In genomic region chr12:118981285-118982201, GRCh38 we compare ENCODE assay signal across 10 cellular contexts. TPM values are rescaled to one million over a fixed set of nuclear protein-coding genes. Genes with fewer than 3 reads are reported as not detected.
DNase-seq lines count a peak whose midpoint lies in the region; ATAC-seq, FAIRE-seq and TF ChIP-seq lines count a peak whose summit lies in the region.
"Had no signal": no experiment of that assay in that cellular context is flagged by ENCODE, and none has a peak within 500 bp of the region (broad histone marks: within the 10 kb centered on the region; RNA-seq: fewer than 3 reads in every experiment).

Gene SRRM4 (plus strand): TSS chr12:118981541. CDS start chr12:118981883, 342 bp downstream.

- H3K4me1 Mint-ChIP-seq in osteocyte (ENCODE audit: unreplicated experiment), result no peaks in the 10 kb centered on the region
- H3K4me1 Mint-ChIP-seq: CD4-positive, alpha-beta memory T cell had no signal

- TF ChIP-seq POLR2A in A549 (IDR thresholded peaks at IDR 0.05; ENCODE audit: low read length) (no peak), suprapubic skin (IDR thresholded peaks at IDR 0.05) (no peak)

- no peak within 1 kb of the TSS; the same call in 2 of the 3 replicates for H3K4me2 ChIP-seq in A549

- H3K4me3 ChIP-seq in A549, result no peak within 1 kb of the TSS
- H3K4me3 ChIP-seq in iPS-11a (ENCODE audit: low read depth, low read length), result peak within 1 kb of the TSS; percentile 75
- no peak within 1 kb of the TSS for H3K4me3 ChIP-seq in suprapubic skin
- H3K4me3 ChIP-seq: SJSA1 had no signal

- H3K36me3 ChIP-seq in suprapubic skin, result no peaks in the 10 kb centered on the region
- H3K36me3 ChIP-seq: SJSA1 had no signal

- CTCF ChIA-PET in A549 (lab: Yijun Ruan, JAX), result interaction anchor here (1.3 kb wide), 1 partner anchor 431 kb away, joined by 4 read pairs; no protein-coding TSS in a partner anchor

- 14% methylated on average over 39 of the region's 64 CpGs for WGBS in A549 (ENCODE audit: missing lambda C conversion rate)
- WGBS in suprapubic skin, result 2% methylated on average over 26 of the region's 64 CpGs

- FAIRE-seq in A549 (lab: Jason Lieb, UNC), result no peak

- H3K4me1 ChIP-seq in A549 (no peaks in the 10 kb centered on the region), suprapubic skin (peaks cover 11% of the 10 kb centered on the region)
- H3K4me1 ChIP-seq: SJSA1 had no signal

- H3K9me3 Mint-ChIP-seq in osteocyte (ENCODE audit: unreplicated experiment), result peaks cover 4% of the 10 kb centered on the region

- ATAC-seq in A549 (peak in 1 of 2 experiments; percentile 25; a peak in 1 of 6 replicates), HG02970 (IDR thresholded peaks at IDR 0.05; ENCODE audit: low FRiP score, unreplicated experiment) (no peak)

- H3K27ac Mint-ChIP-seq in osteocyte (ENCODE audit: unreplicated experiment), result no peak within 1 kb of the TSS

- no peaks in the 10 kb centered on the region for H3K9me3 ChIP-seq in A549
- H3K9me3 ChIP-seq in suprapubic skin, result no peaks in the 10 kb centered on the region
- H3K9me3 ChIP-seq: SJSA1 had no signal

- DNase-seq in A549 (ENCODE audit: low read depth in 1 of 2, low spot score in 1 of 2) (no peak), KBM-7 (peak; percentile 4), SHP77 treated with DMSO at 0.1 percent for 48 hours (lab: John Stamatoyannopoulos, UW) (peak; percentile 93), T-helper 1 cell (no peak), osteocyte (ENCODE audit: extremely low spot score, unreplicated experiment) (no peak), suprapubic skin (ENCODE audit: low spot score in 2 of 2) (no peak)
- DNase-seq: CD4-positive, alpha-beta memory T cell had no signal

- no peaks in the 10 kb centered on the region for H3K36me3 Mint-ChIP-seq in osteocyte (ENCODE audit: unreplicated experiment)
- H3K36me3 Mint-ChIP-seq: CD4-positive, alpha-beta memory T cell had no signal

- H3K4me3 Mint-ChIP-seq in osteocyte (ENCODE audit: unreplicated experiment), result no peak within 1 kb of the TSS

- TF ChIP-seq EP300 in A549 (IDR thresholded peaks at IDR 0.05) (no peak), suprapubic skin (IDR thresholded peaks at IDR 0.05) (no peak)

- TF ChIP-seq RAD21 in A549 (conservative IDR thresholded peaks at IDR 0.05 in 1 of 2, IDR thresholded peaks at IDR 0.05 in 1 of 2), result no peak

- TF ChIP-seq CTCF in A549 (IDR thresholded peaks at IDR 0.05) (no peak), osteocyte (IDR thresholded peaks at IDR 0.05) (no peak), suprapubic skin (IDR thresholded peaks at IDR 0.05) (no peak)

- no peak within 1 kb of the TSS for H3K27ac ChIP-seq in A549
- no peak within 1 kb of the TSS for H3K27ac ChIP-seq in suprapubic skin
- H3K27ac ChIP-seq: SJSA1 had no signal

- H3K27me3 Mint-ChIP-seq in osteocyte (ENCODE audit: unreplicated experiment), result peaks cover 19% of the 10 kb centered on the region

- peaks cover 54% of the 10 kb centered on the region for H3K27me3 ChIP-seq in suprapubic skin
- H3K27me3 ChIP-seq: SJSA1 had no signal

- POLR2A ChIA-PET in A549 (lab: Yijun Ruan, JAX), result no interaction called here

- in situ Hi-C loops in KBM-7 (cut with MboI; ENCODE audit: low pct_unique_long_range_greater_than_20kb, low sequenced_read_pairs), result no loop called here

TF ChIP-seq in A549, 52 proteins besides CTCF, POLR2A, EP300 and RAD21:
- TF ChIP-seq REST (IDR thresholded peaks at IDR 0.05), result peak; percentile 86
- TF ChIP-seq FOSB (CRISPR knock-in tag; IDR thresholded peaks at IDR 0.05), result no peak
- no peak for TF ChIP-seq RFX5 (IDR thresholded peaks at IDR 0.05)

RNA-seq across cellular contexts. Expression of gene SRRM4, which starts in this region (rescaled TPM):
- polyA plus RNA-seq in A549 (2011; rRNA removed), result not detected in 2 replicates
- not detected in 2 replicates for polyA plus RNA-seq in A549 (2012; cell fraction: cytosol; rRNA removed)
- polyA plus RNA-seq in A549 (2012; cell fraction: nucleus; rRNA removed), result not detected in 2 replicates
- polyA plus RNA-seq in A549 (2017; fragmentation: RNase III; extraction: RNeasy Plus Mini Kit Qiagen cat#74134 plus additional on column Dnase treatment), result not detected in 3 replicates
- polyA minus RNA-seq in A549 (2011; rRNA and poly(A)+ RNA removed), result 0.04 TPM in 1 of 2 replicates, not detected in the other
- not detected in 2 replicates for total RNA-seq in osteocyte
- total RNA-seq in suprapubic skin, result not detected
- total RNA-seq: CD4-positive, alpha-beta memory T cell; SJSA1 had no signal
- polyA plus RNA-seq: CD4-positive, alpha-beta memory T cell had no signal

Comparison
In these comparisons a context has a peak if more than half of its experiments do, and no peak if none do; other contexts are left out.
1. DNase-seq: peak in KBM-7 (single experiment) and SHP77 treated with DMSO at 0.1 percent for 48 hours (single experiment); none in A549 (0 of 2), T-helper 1 cell (0 of 5), osteocyte (single experiment) and suprapubic skin (0 of 2).